ENCODE assay signal across 19 cellular contexts in genomic region chr9:81626511-81626910, GRCh38.
DNase-seq lines count a peak whose midpoint lies in the region; ATAC-seq and TF ChIP-seq lines count a peak whose summit lies in the region.
"Had no signal": no experiment of that assay in that cellular context is flagged by ENCODE, and none has a peak within 500 bp of the region (broad histone marks: within the 10 kb centered on the region; RNA-seq: fewer than 3 reads in every experiment).

No MANE protein-coding gene starts in this region.

- no peaks in the 10 kb centered on the region for H3K27me3 ChIP-seq in RWPE2 (ENCODE audit: insufficient read depth, poor library complexity, severe bottlenecking)
- H3K27me3 ChIP-seq in tibial artery, result no peaks in the 10 kb centered on the region
- H3K27me3 ChIP-seq: BE2C had no signal

- DNase-seq in HK-2 (ENCODE audit: unreplicated experiment) (peak; percentile 51), RWPE2 (ENCODE audit: low spot score) (peak; percentile 81), immature natural killer cell (no peak), cerebellum (ENCODE audit: low spot score) (no peak), tibial artery (no peak)
- no peak for DNase-seq in stimulated activated naive B cell treated with anti-CD40 and anti-IgM and Interleukin-4, amounts not matched to agents 10 μg/mL and 1 μg/mL and 100 μg/mL, for 72 hours
- DNase-seq: activated CD8-positive, alpha-beta memory T cell treated with anti-CD3 and anti-CD28 coated beads for 24 hours; activated naive CD8-positive, alpha-beta T cell treated with anti-CD3 and anti-CD28 coated beads, Interleukin-2, amount 10 ng/mL, durations not matched to agents 7 days and 5 days; BE2C; GF-D8; Kasumi-1; left ventricle myocardium inferior; NCI-H2227 treated with DMSO at 0.1 percent for 48 hours; SHP77; stimulated activated CD4-positive, alpha-beta T cell treated with anti-CD3 and anti-CD28 coated beads, Interleukin-2, amount 100 ng/mL, for 48 hours had no signal

- H3K4me3 ChIP-seq in RWPE2 (ENCODE audit: severe bottlenecking) (no peak overlapping the region), tibial artery (no peak overlapping the region)
- H3K4me3 ChIP-seq: left ventricle myocardium inferior had no signal

- H3K4me3 Mint-ChIP-seq in immature natural killer cell, result no peak overlapping the region
- no peak overlapping the region for H3K4me3 Mint-ChIP-seq in stimulated activated naive B cell treated with anti-CD40 and anti-IgM and Interleukin-4, amounts not matched to agents 10 μg/mL and 1 μg/mL and 100 μg/mL, for 72 hours
- H3K4me3 Mint-ChIP-seq: activated naive CD8-positive, alpha-beta T cell treated with anti-CD3 and anti-CD28 coated beads, Interleukin-2, amount 10 ng/mL, durations not matched to agents 7 days and 5 days; activated T-helper 1 cell treated with anti-CD3 and anti-CD28 coated beads, Interleukin-12 subunit alpha, Interleukin-12 subunit beta, Interleukin-2, Interleukin-4 antibody, amounts not matched to agents 30 ng/mL and 10 ng/mL and 1 ng/mL, durations not matched to agents 14 hours and 24 hours and 36 hours; T-helper 2 cell treated with Interferon-gamma antibody and Interleukin-4, amounts not matched to agents 5 μg/mL and 100 μg/mL, for 36 hours had no signal

- H3K9me3 Mint-ChIP-seq in immature natural killer cell, result peaks cover 0 to 1% (median 0%) of the 10 kb centered on the region in 6 donors
- H3K9me3 Mint-ChIP-seq in stimulated activated naive B cell treated with anti-CD40 and anti-IgM and Interleukin-4, amounts not matched to agents 10 μg/mL and 1 μg/mL and 100 μg/mL, for 72 hours, result no peaks in the 10 kb centered on the region
- H3K9me3 Mint-ChIP-seq: activated naive CD8-positive, alpha-beta T cell treated with anti-CD3 and anti-CD28 coated beads, Interleukin-2, amount 10 ng/mL, durations not matched to agents 7 days and 5 days; activated T-helper 1 cell treated with anti-CD3 and anti-CD28 coated beads, Interleukin-12 subunit alpha, Interleukin-12 subunit beta, Interleukin-2, Interleukin-4 antibody, amounts not matched to agents 30 ng/mL and 10 ng/mL and 1 ng/mL, durations not matched to agents 14 hours and 24 hours and 36 hours; T-helper 2 cell treated with Interferon-gamma antibody and Interleukin-4, amounts not matched to agents 5 μg/mL and 100 μg/mL, for 36 hours had no signal

- H3K9me3 ChIP-seq in RWPE2 (ENCODE audit: severe bottlenecking) (no peaks in the 10 kb centered on the region), tibial artery (no peaks in the 10 kb centered on the region)
- H3K9me3 ChIP-seq: BE2C, left ventricle myocardium inferior had no signal

- peaks cover 2 to 10% (median 10%) of the 10 kb centered on the region in 3 donors for H3K36me3 Mint-ChIP-seq in immature natural killer cell
- peaks cover 33 to 34% of the 10 kb centered on the region in 2 donors for H3K36me3 Mint-ChIP-seq in stimulated activated naive B cell treated with anti-CD40 and anti-IgM and Interleukin-4, amounts not matched to agents 10 μg/mL and 1 μg/mL and 100 μg/mL, for 72 hours
- H3K36me3 Mint-ChIP-seq: activated naive CD8-positive, alpha-beta T cell treated with anti-CD3 and anti-CD28 coated beads, Interleukin-2, amount 10 ng/mL, durations not matched to agents 7 days and 5 days had no signal

- H3K27ac Mint-ChIP-seq in immature natural killer cell, result peak overlapping the region in 4 of 6 donors; percentile 17 to 63 (median 31)
- peak overlapping the region; percentile 33 for H3K27ac Mint-ChIP-seq in stimulated activated naive B cell treated with anti-CD40 and anti-IgM and Interleukin-4, amounts not matched to agents 10 μg/mL and 1 μg/mL and 100 μg/mL, for 72 hours
- H3K27ac Mint-ChIP-seq: activated naive CD8-positive, alpha-beta T cell treated with anti-CD3 and anti-CD28 coated beads, Interleukin-2, amount 10 ng/mL, durations not matched to agents 7 days and 5 days; activated T-helper 1 cell treated with anti-CD3 and anti-CD28 coated beads, Interleukin-12 subunit alpha, Interleukin-12 subunit beta, Interleukin-2, Interleukin-4 antibody, amounts not matched to agents 30 ng/mL and 10 ng/mL and 1 ng/mL, durations not matched to agents 14 hours and 24 hours and 36 hours; T-helper 2 cell treated with Interferon-gamma antibody and Interleukin-4, amounts not matched to agents 5 μg/mL and 100 μg/mL, for 36 hours had no signal

- H3K36me3 ChIP-seq in RWPE2 (ENCODE audit: low read depth), result no peaks in the 10 kb centered on the region; the same call in 1 of the 2 replicates
- H3K36me3 ChIP-seq in tibial artery, result peaks cover 0 to 6% (median 0%) of the 10 kb centered on the region in 3 donors
- H3K36me3 ChIP-seq: BE2C, left ventricle myocardium inferior had no signal

- TF ChIP-seq CTCF in RWPE2 (IDR thresholded peaks at IDR 0.05; ENCODE audit: poor library complexity, severe bottlenecking), result no peak
- TF ChIP-seq CTCF in tibial artery (IDR thresholded peaks at IDR 0.05), result no peak

- H3K27ac ChIP-seq in RWPE2 (ENCODE audit: poor library complexity, severe bottlenecking) (peak overlapping the region; percentile 67), tibial artery (no peak overlapping the region)
- H3K27ac ChIP-seq: left ventricle myocardium inferior had no signal

- H3K4me1 ChIP-seq in RWPE2 (ENCODE audit: insufficient read depth, poor library complexity, severe bottlenecking) (peaks cover 37% of the 10 kb centered on the region), tibial artery (no peaks in the 10 kb centered on the region)
- H3K4me1 ChIP-seq: BE2C had no signal

- peak; percentile 95 for ATAC-seq in RWPE2 (ENCODE audit: low read depth)
- ATAC-seq in stimulated activated naive B cell treated with anti-CD40 and anti-IgM and Interleukin-4, amounts not matched to agents 10 μg/mL and 1 μg/mL and 100 μg/mL, for 72 hours (replicated peaks), result no peak
- ATAC-seq in HG02840 (IDR thresholded peaks at IDR 0.05; ENCODE audit: low FRiP score, unreplicated experiment), result no peak
- ATAC-seq: activated CD4-positive, CD25-positive, alpha-beta regulatory T cell treated with anti-CD3 and anti-CD28 coated beads, Interleukin-2, amount 50 U/mL, for 24 hours had no signal

- intact Hi-C loops in tibial artery (cut with DNase I; ENCODE audit: low total_unique reads), result no loop called here

- H3K27me3 Mint-ChIP-seq in immature natural killer cell (ENCODE audit: low read depth in 3 of 3), result no peaks in the 10 kb centered on the region
- H3K27me3 Mint-ChIP-seq in stimulated activated naive B cell treated with anti-CD40 and anti-IgM and Interleukin-4, amounts not matched to agents 10 μg/mL and 1 μg/mL and 100 μg/mL, for 72 hours, result no peaks in the 10 kb centered on the region

- H3K4me1 Mint-ChIP-seq in immature natural killer cell, result peaks cover 36 to 52% of the 10 kb centered on the region in 2 donors
- peaks cover 22 to 31% of the 10 kb centered on the region in 2 donors for H3K4me1 Mint-ChIP-seq in stimulated activated naive B cell treated with anti-CD40 and anti-IgM and Interleukin-4, amounts not matched to agents 10 μg/mL and 1 μg/mL and 100 μg/mL, for 72 hours
- H3K4me1 Mint-ChIP-seq: activated naive CD8-positive, alpha-beta T cell treated with anti-CD3 and anti-CD28 coated beads, Interleukin-2, amount 10 ng/mL, durations not matched to agents 7 days and 5 days had no signal

Comparison
In these comparisons a context has a peak if more than half of its experiments do, and no peak if none do; other contexts are left out.
1. DNase-seq: peak in HK-2 (single experiment) and RWPE2 (single experiment); none in immature natural killer cell (0 of 3), stimulated activated naive B cell treated with anti-CD40 and anti-IgM and Interleukin-4, amounts not matched to agents 10 μg/mL and 1 μg/mL and 100 μg/mL, for 72 hours (single experiment), cerebellum (single experiment) and tibial artery (0 of 2).